In the genomic region with DNA sequence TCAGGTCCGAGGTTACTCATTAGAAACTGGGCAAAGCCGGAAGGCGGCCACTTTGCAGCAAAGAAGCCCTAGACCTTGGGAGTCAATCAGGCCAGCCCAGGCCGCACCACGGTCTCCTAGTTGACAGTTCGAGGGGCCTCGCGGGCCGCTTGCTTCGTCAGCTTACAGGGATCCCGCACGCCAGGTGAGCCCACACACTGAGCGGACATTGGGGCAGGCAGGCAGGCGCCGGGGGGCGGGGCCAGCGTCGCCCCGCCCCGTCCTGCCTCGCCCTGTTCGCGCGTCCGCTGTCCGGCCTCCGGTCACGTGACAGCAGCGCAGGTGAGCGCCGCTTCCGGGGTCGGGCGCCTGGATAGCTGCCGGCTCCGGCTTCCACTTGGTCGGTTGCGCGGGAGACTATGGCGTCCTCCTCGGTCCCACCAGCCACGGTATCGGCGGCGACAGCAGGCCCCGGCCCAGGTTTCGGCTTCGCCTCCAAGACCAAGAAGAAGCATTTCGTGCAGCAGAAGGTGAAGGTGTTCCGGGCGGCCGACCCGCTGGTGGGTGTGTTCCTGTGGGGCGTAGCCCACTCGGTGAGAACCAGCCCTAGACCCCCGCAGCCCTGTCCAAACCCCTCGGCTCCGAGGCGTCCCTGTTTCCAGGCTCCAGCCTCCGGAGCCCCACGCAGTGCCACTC, we compare ENCODE assay signal across 8 cellular contexts. TPM values are rescaled to one million over a fixed set of nuclear protein-coding genes. Genes with fewer than 3 reads are reported as not detected.
A peak's percentile ranks its signal among the peaks of the same experiment; 100 is the strongest.
DNase-seq lines count a peak whose midpoint lies in the region; TF ChIP-seq lines count a peak whose summit lies in the region.

Gene PIP4K2C (plus strand): TSS at position 301 of the 675 bp plus-strand sequence. CDS start 98 bp downstream, at position 399.

- H3K9me2 ChIP-seq in OCI-LY1 (ENCODE audit: low read depth, low read length): no peaks in the 10 kb centered on the region

- TF ChIP-seq CTCF in GM20000 (IDR thresholded peaks at IDR 0.05; ENCODE audit: extremely low read depth, missing control alignments) (no peak), OCI-LY1 (IDR thresholded peaks at IDR 0.05; ENCODE audit: low read length) (no peak)

- no peaks in the 10 kb centered on the region for H3F3A ChIP-seq in OCI-LY1 (ENCODE audit: insufficient read depth, low read length)

- H3K9ac ChIP-seq in OCI-LY1 (ENCODE audit: low read length): peak within 1 kb of the TSS; percentile 87

- H3K4me2 ChIP-seq in OCI-LY1 (ENCODE audit: low read length): peak within 1 kb of the TSS; percentile 98

- H3K27ac ChIP-seq in OCI-LY1 (ENCODE audit: low read depth, low read length, poor library complexity, severe bottlenecking): no peak within 1 kb of the TSS

- H3K4me1 ChIP-seq in OCI-LY1 (ENCODE audit: insufficient read depth, low read length, severe bottlenecking) (peaks cover 22% of the 10 kb centered on the region), mononuclear cell (ENCODE audit: insufficient read depth, low read length) (peaks cover 23% of the 10 kb centered on the region)

- H3K27me3 ChIP-seq in OCI-LY1 (ENCODE audit: insufficient read depth, low read length) (no peaks in the 10 kb centered on the region), mononuclear cell (ENCODE audit: insufficient read depth, low read length) (peaks cover 12% of the 10 kb centered on the region)

- no peaks in the 10 kb centered on the region for H4K20me1 ChIP-seq in OCI-LY1 (ENCODE audit: insufficient read depth, low read length)

- H3K9me3 ChIP-seq in OCI-LY1 (ENCODE audit: low read length): no peaks in the 10 kb centered on the region
- H3K9me3 ChIP-seq in mononuclear cell (ENCODE audit: low read depth, low read length): no peaks in the 10 kb centered on the region

- peak within 1 kb of the TSS; percentile 95 for H3K4me3 ChIP-seq in OCI-LY1 (ENCODE audit: low read depth, low read length, poor library complexity, severe bottlenecking)
- H3K4me3 ChIP-seq in mononuclear cell (ENCODE audit: low read length): peak within 1 kb of the TSS; percentile 80

- 0 out of 2 replicates have a peak, but pooled peaks cover 6% of the 10 kb centered on the region for H3K79me2 ChIP-seq in OCI-LY1 (ENCODE audit: insufficient read depth, low read length)

- DNase-seq in COLO829 (ENCODE audit: low spot score): peak; percentile 37
- DNase-seq in GM20000 (ENCODE audit: low spot score): peak; percentile 95
- DNase-seq in HT-29 (ENCODE audit: low spot score): peak; percentile 91
- DNase-seq in activated T-cell treated with anti-CD3 and anti-CD28 coated beads for 1 hour (ENCODE audit: low read depth): peak; percentile 58
- peak; percentile 64 for DNase-seq in epidermal melanocyte (ENCODE audit: insufficient read length, low spot score)
- peak; percentile 71 to 76 for DNase-seq in stimulated activated CD8-positive, alpha-beta memory T cell treated with anti-CD3 and anti-CD28 coated beads, Interleukin-2, amount 100 ng/mL, for 48 hours (ENCODE audit: low read depth in 2 of 2)

- peaks cover 4% of the 10 kb centered on the region; the same call in 1 of the 2 replicates for H3K36me3 ChIP-seq in OCI-LY1 (ENCODE audit: insufficient read depth, low read length)

- peak within 1 kb of the TSS; percentile 61 for H2AFZ ChIP-seq in OCI-LY1 (ENCODE audit: low read length)

RNA-seq across cellular contexts. Expression of gene PIP4K2C, which starts in this region (rescaled TPM):
- total RNA-seq in HT-29 (2014; rRNA removed; shearing (Covaris generic)): 30.8 and 37.2 TPM in 2 replicates
- 26.0 TPM for total RNA-seq in mononuclear cell

Comparison
In these comparisons a context has a peak if more than half of its experiments do, and no peak if none do; other contexts are left out.
1. DNase-seq: peak in every context shown above with its lines; median percentile 95 in GM20000; 91 in HT-29; 74 in stimulated activated CD8-positive, alpha-beta memory T cell treated with anti-CD3 and anti-CD28 coated beads, Interleukin-2, amount 100 ng/mL, for 48 hours; 64 in epidermal melanocyte; 58 in activated T-cell treated with anti-CD3 and anti-CD28 coated beads for 1 hour; 37 in COLO829.